In the genomic region with DNA sequence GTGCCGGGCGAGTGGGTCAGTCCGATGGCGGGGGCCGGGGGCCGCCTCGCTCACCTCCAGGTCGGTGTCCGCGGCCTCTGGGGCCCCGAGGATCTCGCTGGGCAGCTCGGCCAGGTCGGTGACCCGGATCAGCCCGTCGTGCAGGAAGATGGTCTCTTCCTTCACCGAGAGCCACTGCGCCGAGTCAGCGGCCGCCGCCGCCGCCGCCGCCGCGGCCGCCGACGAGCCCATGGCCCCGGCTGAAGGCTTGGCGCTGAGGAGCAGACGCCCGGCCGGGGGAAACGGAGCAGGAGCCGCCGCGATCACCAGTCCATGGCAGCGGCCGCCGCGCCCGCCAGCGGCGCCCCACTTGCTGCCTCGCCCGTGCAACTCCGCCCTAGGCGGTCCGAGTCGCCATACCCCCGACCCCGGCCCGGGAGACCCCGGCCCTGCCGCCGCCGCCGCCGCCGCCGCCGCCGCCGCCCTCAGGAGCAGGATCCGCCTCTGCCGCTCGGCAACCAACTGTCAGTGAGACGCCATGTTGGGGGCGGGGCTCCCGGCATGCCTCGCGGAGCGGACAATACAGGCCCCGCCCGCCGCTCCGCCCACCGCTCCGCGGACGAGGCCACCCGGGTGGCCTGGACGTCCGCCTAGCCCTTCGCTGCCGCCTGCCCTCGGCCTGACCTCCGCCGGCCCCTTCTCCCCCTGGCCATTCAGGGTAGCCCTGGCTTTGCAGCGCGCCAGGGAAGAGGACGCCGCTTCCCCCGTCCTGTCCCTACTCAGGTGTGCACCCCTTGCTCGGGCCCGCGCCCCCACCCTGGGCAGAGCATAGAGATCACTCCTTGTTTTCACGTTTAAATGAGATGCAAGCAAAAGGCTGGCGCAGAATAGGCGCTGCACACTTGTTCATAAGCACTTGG, we compare ENCODE assay signal across 8 cellular contexts. TPM values are rescaled to one million over a fixed set of nuclear protein-coding genes. Genes with fewer than 3 reads are reported as not detected.
DNase-seq lines count a peak whose midpoint lies in the region; ATAC-seq lines count a peak whose summit lies in the region.

TSS of gene HECTD4 (minus strand) at position 534 of the 899 bp plus-strand sequence. CDS start at position 231, 303 bp downstream.

- no peaks in the 10 kb centered on the region for H3K36me3 ChIP-seq in KOPT-K1 (ENCODE audit: insufficient read depth, low read length)

- H3K27ac ChIP-seq in KOPT-K1 (ENCODE audit: low read depth, low read length, poor library complexity, severe bottlenecking) = peak within 1 kb of the TSS; percentile 76

- peaks cover 0 to 3% (median 0%) of the 10 kb centered on the region in 7 donors for H3K9me3 Mint-ChIP-seq in naive B cell
- H3K9me3 Mint-ChIP-seq in stimulated activated effector memory CD8-positive, alpha-beta T cell treated with anti-CD3 and anti-CD28 coated beads, Interleukin-12 subunit alpha, Interleukin-12 subunit beta, amount 100 ng/mL, for 72 hours = no peaks in the 10 kb centered on the region

- no peaks in the 10 kb centered on the region for H3K9me3 ChIP-seq in KOPT-K1 (ENCODE audit: insufficient read depth, low read length, poor library complexity, severe bottlenecking)

- peak within 1 kb of the TSS; percentile 91 to 99 (median 95) for H3K4me3 Mint-ChIP-seq in naive B cell
- H3K4me3 Mint-ChIP-seq in stimulated activated effector memory CD8-positive, alpha-beta T cell treated with anti-CD3 and anti-CD28 coated beads, Interleukin-12 subunit alpha, Interleukin-12 subunit beta, amount 100 ng/mL, for 72 hours = peak within 1 kb of the TSS; percentile 91

- peaks cover 16 to 49% (median 36%) of the 10 kb centered on the region in 3 donors for H3K4me1 Mint-ChIP-seq in naive B cell
- peaks cover 34% of the 10 kb centered on the region for H3K4me1 Mint-ChIP-seq in stimulated activated effector memory CD8-positive, alpha-beta T cell treated with anti-CD3 and anti-CD28 coated beads, Interleukin-12 subunit alpha, Interleukin-12 subunit beta, amount 100 ng/mL, for 72 hours

- DNase-seq in DMS79 (lab: John Stamatoyannopoulos, UW) = peak; percentile 84
- peak; percentile 91 for DNase-seq in RKO (ENCODE audit: low spot score)
- DNase-seq in activated T-helper 1 cell treated with Interleukin-2 at 50 U/mL for 16 hours (ENCODE audit: low read depth) = peak; percentile 87
- peak; percentile 73 for DNase-seq in fibroblast of gingiva (ENCODE audit: low read depth)
- peak; percentile 92 for DNase-seq in naive B cell
- DNase-seq in stimulated activated effector memory CD8-positive, alpha-beta T cell treated with anti-CD3 and anti-CD28 coated beads, Interleukin-12 subunit alpha, Interleukin-12 subunit beta, amount 100 ng/mL, for 72 hours (ENCODE audit: low spot score in 2 of 2) = peak; percentile 87 to 96

- H3K27ac Mint-ChIP-seq in naive B cell = peak within 1 kb of the TSS; percentile 88 to 94 (median 93)
- peak within 1 kb of the TSS; percentile 95 for H3K27ac Mint-ChIP-seq in stimulated activated effector memory CD8-positive, alpha-beta T cell treated with anti-CD3 and anti-CD28 coated beads, Interleukin-12 subunit alpha, Interleukin-12 subunit beta, amount 100 ng/mL, for 72 hours

- H3K27me3 Mint-ChIP-seq in naive B cell = no peaks in the 10 kb centered on the region

- H3K36me3 Mint-ChIP-seq in naive B cell = peaks cover 0 to 4% of the 10 kb centered on the region in 2 donors
- peaks cover 7% of the 10 kb centered on the region for H3K36me3 Mint-ChIP-seq in stimulated activated effector memory CD8-positive, alpha-beta T cell treated with anti-CD3 and anti-CD28 coated beads, Interleukin-12 subunit alpha, Interleukin-12 subunit beta, amount 100 ng/mL, for 72 hours

- ATAC-seq in GM21786 (IDR thresholded peaks at IDR 0.05; ENCODE audit: unreplicated experiment) (peak; percentile 94), naive B cell (ENCODE audit: low read depth in 2 of 2) (peak; percentile 90 to 92)
- peak; percentile 96 for ATAC-seq in stimulated activated effector memory CD8-positive, alpha-beta T cell treated with anti-CD3 and anti-CD28 coated beads, Interleukin-12 subunit alpha, Interleukin-12 subunit beta, amount 100 ng/mL, for 72 hours

RNA-seq across cellular contexts. Expression of gene HECTD4, which starts in this region (rescaled TPM):
- 10 to 100 TPM in 1 of 6 donors, 1 to 10 TPM in 5; 6.1 to 19.1 (median 8.0) TPM for polyA plus RNA-seq in naive B cell (ENCODE audit: low read depth in 6 of 6)

Comparison
In these comparisons a context has a peak if more than half of its experiments do, and no peak if none do; other contexts are left out.
1. Peak in every context shown above with its lines: DNase-seq, ATAC-seq and H3K27ac ChIP-seq.